ENCODE assay signal across 8 cellular contexts in genomic region chr11:63985812-63986155, GRCh38. TPM values are rescaled to one million over a fixed set of nuclear protein-coding genes. Genes with fewer than 3 reads are reported as not detected.
DNase-seq lines count a peak whose midpoint lies in the region; ATAC-seq and TF ChIP-seq lines count a peak whose summit lies in the region.

No MANE protein-coding gene starts in this region.

- ATAC-seq in GM21367 (IDR thresholded peaks at IDR 0.05; ENCODE audit: unreplicated experiment) (peak; percentile 28), sciatic nerve (peak; percentile 61)

- H4K20me1 ChIP-seq in OCI-LY1 (ENCODE audit: insufficient read depth, low read length): no peaks in the 10 kb centered on the region

- H3K4me2 ChIP-seq in OCI-LY1 (ENCODE audit: low read length): peak overlapping the region; percentile 93

- peak overlapping the region; percentile 98 for H3K4me3 Mint-ChIP-seq in activated T-helper 2 cell treated with anti-CD3 and anti-CD28 coated beads, Interferon-gamma antibody, Interleukin-2, Interleukin-4, amounts not matched to agents 10 μg/mL and 5 μg/mL and 100 μg/mL, durations not matched to agents 14 hours and 24 hours and 36 hours (ENCODE audit: low read depth)

- H3K4me3 ChIP-seq in OCI-LY1 (ENCODE audit: low read depth, low read length, poor library complexity, severe bottlenecking): peak overlapping the region; percentile 97

- peak overlapping the region; percentile 98 for H3K9ac ChIP-seq in OCI-LY1 (ENCODE audit: low read length)

- H3K27me3 Mint-ChIP-seq in activated T-helper 2 cell treated with anti-CD3 and anti-CD28 coated beads, Interferon-gamma antibody, Interleukin-2, Interleukin-4, amounts not matched to agents 10 μg/mL and 5 μg/mL and 100 μg/mL, durations not matched to agents 14 hours and 24 hours and 36 hours (ENCODE audit: low read depth): no peaks in the 10 kb centered on the region

- peak overlapping the region; percentile 61 for H3K27ac ChIP-seq in OCI-LY1 (ENCODE audit: low read depth, low read length, poor library complexity, severe bottlenecking)

- H3K4me1 ChIP-seq in OCI-LY1 (ENCODE audit: insufficient read depth, low read length, severe bottlenecking): peaks cover 38% of the 10 kb centered on the region

- peaks cover 21% of the 10 kb centered on the region for H3K4me1 Mint-ChIP-seq in activated T-helper 2 cell treated with anti-CD3 and anti-CD28 coated beads, Interferon-gamma antibody, Interleukin-2, Interleukin-4, amounts not matched to agents 10 μg/mL and 5 μg/mL and 100 μg/mL, durations not matched to agents 14 hours and 24 hours and 36 hours (ENCODE audit: low read depth)

- H3K27ac Mint-ChIP-seq in activated T-helper 2 cell treated with anti-CD3 and anti-CD28 coated beads, Interferon-gamma antibody, Interleukin-2, Interleukin-4, amounts not matched to agents 10 μg/mL and 5 μg/mL and 100 μg/mL, durations not matched to agents 14 hours and 24 hours and 36 hours: peak overlapping the region; percentile 97

- H3K9me3 Mint-ChIP-seq in activated T-helper 2 cell treated with anti-CD3 and anti-CD28 coated beads, Interferon-gamma antibody, Interleukin-2, Interleukin-4, amounts not matched to agents 10 μg/mL and 5 μg/mL and 100 μg/mL, durations not matched to agents 14 hours and 24 hours and 36 hours: no peaks in the 10 kb centered on the region

- DNase-seq in AML-193 (lab: John Stamatoyannopoulos, UW) (peak; percentile 30 to 33), germinal center (ENCODE audit: low spot score) (peak; percentile 65), sciatic nerve (ENCODE audit: low spot score) (no peak), NCI-H1092 (lab: John Stamatoyannopoulos, UW) (no peak), SW 1271 (lab: John Stamatoyannopoulos, UW) (no peak)
- peak; percentile 65 for DNase-seq in activated T-helper 2 cell treated with anti-CD3 and anti-CD28 coated beads, Interferon-gamma antibody, Interleukin-2, Interleukin-4, amounts not matched to agents 10 μg/mL and 5 μg/mL and 100 μg/mL, durations not matched to agents 14 hours and 24 hours and 36 hours (ENCODE audit: low spot score)

- no peak for TF ChIP-seq CTCF in OCI-LY1 (IDR thresholded peaks at IDR 0.05; ENCODE audit: low read length)

- intact Hi-C loops in activated T-helper 2 cell treated with anti-CD3 and anti-CD28 coated beads, Interferon-gamma antibody, Interleukin-2, Interleukin-4, amounts not matched to agents 10 μg/mL and 5 μg/mL and 100 μg/mL, durations not matched to agents 14 hours and 24 hours and 36 hours (cut with micrococcal nuclease): loop anchor here (1.0 kb wide), 2 partner anchors 11 to 24 kb away; partner anchors contain the start of gene COX8A
- intact Hi-C loops in sciatic nerve (cut with DNase I): no loop called here

- no peaks in the 10 kb centered on the region for H3F3A ChIP-seq in OCI-LY1 (ENCODE audit: insufficient read depth, low read length)

- H3K27me3 ChIP-seq in OCI-LY1 (ENCODE audit: insufficient read depth, low read length): no peaks in the 10 kb centered on the region

- H3K36me3 Mint-ChIP-seq in activated T-helper 2 cell treated with anti-CD3 and anti-CD28 coated beads, Interferon-gamma antibody, Interleukin-2, Interleukin-4, amounts not matched to agents 10 μg/mL and 5 μg/mL and 100 μg/mL, durations not matched to agents 14 hours and 24 hours and 36 hours (ENCODE audit: low read depth): peaks cover 38% of the 10 kb centered on the region

- H3K9me2 ChIP-seq in OCI-LY1 (ENCODE audit: low read depth, low read length): no peaks in the 10 kb centered on the region

- H2AFZ ChIP-seq in OCI-LY1 (ENCODE audit: low read length): peak overlapping the region; percentile 5; the same call in 1 of the 2 replicates

- no peaks in the 10 kb centered on the region for H3K9me3 ChIP-seq in OCI-LY1 (ENCODE audit: low read length)

- H3K79me2 ChIP-seq in OCI-LY1 (ENCODE audit: insufficient read depth, low read length): 0 out of 2 replicates have a peak, but pooled peaks cover 10% of the 10 kb centered on the region

- H3K36me3 ChIP-seq in OCI-LY1 (ENCODE audit: insufficient read depth, low read length): peaks cover 23% of the 10 kb centered on the region

RNA-seq across cellular contexts. Expression of gene OTUB1, which starts 0.5 kb away (rescaled TPM):
- total RNA-seq in activated T-helper 2 cell treated with anti-CD3 and anti-CD28 coated beads, Interferon-gamma antibody, Interleukin-2, Interleukin-4, amounts not matched to agents 10 μg/mL and 5 μg/mL and 100 μg/mL, durations not matched to agents 14 hours and 24 hours and 36 hours: 107 and 110 TPM in 2 replicates
- 38.7 TPM for total RNA-seq in sciatic nerve

RNA-seq across cellular contexts. Expression of gene COX8A, which starts 11.4 kb away (rescaled TPM):
- total RNA-seq in activated T-helper 2 cell treated with anti-CD3 and anti-CD28 coated beads, Interferon-gamma antibody, Interleukin-2, Interleukin-4, amounts not matched to agents 10 μg/mL and 5 μg/mL and 100 μg/mL, durations not matched to agents 14 hours and 24 hours and 36 hours: 312 and 326 TPM in 2 replicates
- total RNA-seq in sciatic nerve: 118 TPM

RNA-seq across cellular contexts. Expression of gene NAA40, which starts 47.0 kb away (rescaled TPM):
- total RNA-seq in activated T-helper 2 cell treated with anti-CD3 and anti-CD28 coated beads, Interferon-gamma antibody, Interleukin-2, Interleukin-4, amounts not matched to agents 10 μg/mL and 5 μg/mL and 100 μg/mL, durations not matched to agents 14 hours and 24 hours and 36 hours: 29.9 and 30.3 TPM in 2 replicates
- 14.5 TPM for total RNA-seq in sciatic nerve

RNA-seq across cellular contexts. Expression of gene FLRT1, which starts 49.9 kb away (rescaled TPM):
- not detected in 2 replicates for total RNA-seq in activated T-helper 2 cell treated with anti-CD3 and anti-CD28 coated beads, Interferon-gamma antibody, Interleukin-2, Interleukin-4, amounts not matched to agents 10 μg/mL and 5 μg/mL and 100 μg/mL, durations not matched to agents 14 hours and 24 hours and 36 hours
- 3.5 TPM for total RNA-seq in sciatic nerve

Comparison
In these comparisons a context has a peak if more than half of its experiments do, and no peak if none do; other contexts are left out.
1. DNase-seq: peak in AML-193 (2 of 2), activated T-helper 2 cell treated with anti-CD3 and anti-CD28 coated beads, Interferon-gamma antibody, Interleukin-2, Interleukin-4, amounts not matched to agents 10 μg/mL and 5 μg/mL and 100 μg/mL, durations not matched to agents 14 hours and 24 hours and 36 hours (single experiment) and germinal center (single experiment); none in sciatic nerve (single experiment), NCI-H1092 (single experiment) and SW 1271 (0 of 2).